Comparison of ENCODE assay signal across 15 cellular contexts in genomic region chr3:56971261-56971660, GRCh38.
DNase-seq lines count a peak whose midpoint lies in the region; ATAC-seq and TF ChIP-seq lines count a peak whose summit lies in the region.
"Had no signal": no experiment of that assay in that cellular context is flagged by ENCODE, and none has a peak within 500 bp of the region (broad histone marks: within the 10 kb centered on the region; RNA-seq: fewer than 3 reads in every experiment).

No MANE protein-coding gene starts in this region.

- no peak overlapping the region for H2AFZ ChIP-seq in smooth muscle cell (ENCODE audit: low read depth)
- H2AFZ ChIP-seq: GM23338 had no signal

- TF ChIP-seq CTCF in dorsolateral prefrontal cortex (IDR thresholded peaks at IDR 0.05 in 54 of 56, conservative IDR thresholded peaks at IDR 0.05 in 2 of 56; ENCODE audit: low read depth in 1 of 56, partially characterized antibody in 56 of 56) (no peak), smooth muscle cell (IDR thresholded peaks at IDR 0.05; ENCODE audit: borderline replicate concordance, insufficient read depth, poor library complexity, severe bottlenecking) (no peak)

- intact Hi-C loops in dorsolateral prefrontal cortex (cut with DNase I) = loop anchor here in 1 of 2 donors (5.0 kb wide), 1 partner anchor 39 kb away; no protein-coding TSS in a partner anchor
- intact Hi-C loops in aorta (cut with DNase I) = no loop called here

- H3K27me3 ChIP-seq in BLaER1 treated with 17β-estradiol and CSF1 and Interleukin-3, amounts not matched to agents 10 nM and 100 nM = no peaks in the 10 kb centered on the region
- H3K27me3 ChIP-seq in dorsolateral prefrontal cortex = no peaks in the 10 kb centered on the region
- no peaks in the 10 kb centered on the region for H3K27me3 ChIP-seq in smooth muscle cell (ENCODE audit: low read depth)
- no peaks in the 10 kb centered on the region for H3K27me3 ChIP-seq in aorta (ENCODE audit: control insufficient read depth in 1 of 2, insufficient read depth in 2 of 2, low read length in 1 of 2)
- H3K27me3 ChIP-seq: BLaER1 had no signal

- H3K79me2 ChIP-seq in smooth muscle cell (ENCODE audit: low read depth) = no peaks in the 10 kb centered on the region

- no peak for TF ChIP-seq RAD21 in Ishikawa (IDR thresholded peaks at IDR 0.05; ENCODE audit: low read depth)

- H3K27ac ChIP-seq in BLaER1 treated with 17β-estradiol and CSF1 and Interleukin-3, amounts not matched to agents 10 nM and 100 nM = peak overlapping the region in 5 of 11 experiments; percentile 8 to 44 (median 14); a peak in 6 of 22 replicates
- H3K27ac ChIP-seq in dorsolateral prefrontal cortex (peak overlapping the region in 53 of 59 donors; percentile 5 to 90 (median 67)), smooth muscle cell (ENCODE audit: low read depth) (peak overlapping the region; percentile 83), aorta (ENCODE audit: low read depth in 1 of 2, low read length in 2 of 2) (no peak overlapping the region)
- H3K27ac ChIP-seq: BLaER1 had no signal

- peaks cover 8 to 35% (median 17%) of the 10 kb centered on the region in 10 experiments for H3K4me1 ChIP-seq in BLaER1 treated with 17β-estradiol and CSF1 and Interleukin-3, amounts not matched to agents 10 nM and 100 nM
- H3K4me1 ChIP-seq in smooth muscle cell (ENCODE audit: low read depth) (peaks cover 15% of the 10 kb centered on the region), aorta (ENCODE audit: control insufficient read depth in 1 of 2, insufficient read depth in 2 of 2, low read length in 2 of 2) (no peaks in the 10 kb centered on the region)

- H3K9ac ChIP-seq in BLaER1 treated with 17β-estradiol and CSF1 and Interleukin-3, amounts not matched to agents 10 nM and 100 nM = peak overlapping the region in 1 of 11 experiments; percentile 4; a peak in 1 of 22 replicates
- H3K9ac ChIP-seq in smooth muscle cell (ENCODE audit: low read depth) = no peak overlapping the region
- H3K9ac ChIP-seq: BLaER1 had no signal

- H3K36me3 ChIP-seq in BLaER1 treated with 17β-estradiol and CSF1 and Interleukin-3, amounts not matched to agents 10 nM and 100 nM = no peaks in the 10 kb centered on the region
- H3K36me3 ChIP-seq in smooth muscle cell (ENCODE audit: low read depth) (no peaks in the 10 kb centered on the region), aorta (ENCODE audit: control insufficient read depth in 1 of 2, insufficient read depth in 2 of 2, low read length in 1 of 2) (no peaks in the 10 kb centered on the region)
- H3K36me3 ChIP-seq: BLaER1 had no signal

- peaks cover 40% of the 10 kb centered on the region for H3F3A ChIP-seq in smooth muscle cell (ENCODE audit: low read depth)

- DNase-seq in dorsolateral prefrontal cortex (no peak), smooth muscle cell (lab: John Stamatoyannopoulos, UW; ENCODE audit: unreplicated experiment) (no peak), NK-92 (lab: John Stamatoyannopoulos, UW; ENCODE audit: unreplicated experiment) (no peak), DMS 273 treated with DMSO at 0.1 percent for 48 hours (lab: John Stamatoyannopoulos, UW) (no peak), SK-N-DZ (ENCODE audit: low spot score) (no peak), aorta (no peak)
- DNase-seq: 8988T; Calu3; CD8-positive, alpha-beta T cell; IMR-90 had no signal

- 75% methylated on average over 12 of the region's 12 CpGs for WGBS in smooth muscle cell (ENCODE audit: low lambda C conversion rate)
- 81 to 84% methylated on average over 12 of the region's 12 CpGs for WGBS in aorta, 2 donors

- TF ChIP-seq EP300 in Ishikawa (IDR thresholded peaks at IDR 0.05; ENCODE audit: borderline replicate concordance) = no peak

- peak overlapping the region in 8 of 11 experiments; percentile 23 to 74 (median 58); a peak in 13 of 22 replicates for H3K4me2 ChIP-seq in BLaER1 treated with 17β-estradiol and CSF1 and Interleukin-3, amounts not matched to agents 10 nM and 100 nM
- H3K4me2 ChIP-seq in smooth muscle cell = peak overlapping the region; percentile 71
- H3K4me2 ChIP-seq: GM23338 had no signal

- H3K9me3 ChIP-seq in BLaER1 treated with 17β-estradiol and CSF1 and Interleukin-3, amounts not matched to agents 10 nM and 100 nM (replicated peaks in 1 of 11) = peaks cover 0 to 4% (median 0%) of the 10 kb centered on the region in 11 experiments; a peak in 2 of 22 replicates
- H3K9me3 ChIP-seq in smooth muscle cell (replicated peaks; ENCODE audit: low read depth) = no peaks in the 10 kb centered on the region
- no peaks in the 10 kb centered on the region for H3K9me3 ChIP-seq in aorta (ENCODE audit: control insufficient read depth, low read length)
- H3K9me3 ChIP-seq: BLaER1 had no signal

- H3K4me3 ChIP-seq in BLaER1 treated with 17β-estradiol and CSF1 and Interleukin-3, amounts not matched to agents 10 nM and 100 nM = no peak overlapping the region
- H3K4me3 ChIP-seq in dorsolateral prefrontal cortex (no peak overlapping the region), smooth muscle cell (no peak overlapping the region), aorta (ENCODE audit: low read length in 2 of 2) (no peak overlapping the region)
- H3K4me3 ChIP-seq: BLaER1, GM23338 had no signal

- H4K20me1 ChIP-seq in BLaER1 treated with 17β-estradiol and CSF1 and Interleukin-3, amounts not matched to agents 10 nM and 100 nM = no peaks in the 10 kb centered on the region
- no peaks in the 10 kb centered on the region for H4K20me1 ChIP-seq in smooth muscle cell (ENCODE audit: low read depth)
- H4K20me1 ChIP-seq: BLaER1 had no signal

- ATAC-seq in aorta (ENCODE audit: low FRiP score) = no peak
- ATAC-seq: CD8-positive, alpha-beta T cell; HCT116 had no signal

TF ChIP-seq in Ishikawa, 13 proteins besides CTCF, POLR2A, EP300 and RAD21:
- peak; percentile 42; the same call in 1 of the 2 replicates for TF ChIP-seq REST (IDR thresholded peaks at IDR 0.05; ENCODE audit: low read depth)
- no peak for TF ChIP-seq YY1 (IDR thresholded peaks at IDR 0.05; ENCODE audit: low read depth)
TF ChIP-seq in Ishikawa: peak in this region for 1.

Comparison
In these comparisons a context has a peak if more than half of its experiments do, and no peak if none do; other contexts are left out.
1. H3K27ac ChIP-seq: peak in dorsolateral prefrontal cortex (53 of 59) and smooth muscle cell (single experiment); none in aorta (0 of 2).